Comparison of ENCODE assay signal across 9 cellular contexts in the genomic region with DNA sequence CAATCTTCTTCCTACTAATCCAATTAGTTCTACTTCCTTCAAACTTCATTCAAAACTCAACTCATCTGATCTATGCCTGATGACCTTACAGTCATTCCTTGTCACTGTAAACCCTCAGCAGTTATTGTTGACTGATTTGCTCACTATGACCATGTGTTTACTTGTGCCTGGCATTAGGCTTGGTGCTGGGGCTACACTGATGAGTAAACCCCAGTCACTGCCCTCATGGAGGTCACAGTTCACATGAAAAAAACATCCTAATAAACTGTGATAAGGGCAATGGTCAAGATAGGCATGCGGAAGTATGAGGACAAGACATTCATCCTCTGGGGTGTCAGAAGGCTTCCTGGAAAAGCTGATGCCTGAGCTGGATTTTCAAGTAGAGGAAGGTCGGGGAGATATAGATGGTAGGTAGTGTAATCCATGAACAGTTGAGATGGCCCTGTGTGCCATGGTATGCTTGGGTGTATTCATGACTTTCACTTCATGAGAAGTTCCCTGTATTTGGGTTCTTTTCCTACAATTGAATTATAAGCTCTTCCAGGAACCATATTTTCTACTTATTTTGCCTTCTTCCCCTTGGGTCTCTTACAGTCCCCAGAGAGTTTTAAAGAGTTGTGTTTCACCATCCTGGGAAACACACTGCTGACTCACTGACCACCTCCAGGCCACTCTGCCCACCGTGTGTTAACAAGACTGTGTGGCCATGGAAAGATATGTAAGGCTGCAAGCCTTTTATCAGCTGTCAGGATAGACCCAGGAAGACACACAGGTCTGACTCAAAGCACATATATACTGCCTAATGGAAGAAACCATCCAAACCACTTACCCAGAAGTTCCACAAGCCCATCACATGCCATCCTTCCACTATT. TPM values are rescaled to one million over a fixed set of nuclear protein-coding genes. Genes with fewer than 3 reads are reported as not detected.
DNase-seq lines count a peak whose midpoint lies in the region; ATAC-seq lines count a peak whose summit lies in the region.
"Had no signal": no experiment of that assay in that cellular context is flagged by ENCODE, and none has a peak within 500 bp of the region (broad histone marks: within the 10 kb centered on the region; RNA-seq: fewer than 3 reads in every experiment).

No MANE protein-coding gene starts in this region.

- H3K9me3 ChIP-seq in GM23248 (ENCODE audit: low read depth) (no peaks in the 10 kb centered on the region), SJCRH30 (replicated peaks) (no peaks in the 10 kb centered on the region)
- no peaks in the 10 kb centered on the region for H3K9me3 ChIP-seq in effector memory CD4-positive, alpha-beta T cell (ENCODE audit: control insufficient read depth, low read length)

- peak; percentile 84 for DNase-seq in GM23248
- peak; percentile 38 to 48 for DNase-seq in SJCRH30
- DNase-seq in fibroblast of gingiva (ENCODE audit: low read depth) = peak; percentile 60
- DNase-seq in renal cortical epithelial cell (ENCODE audit: low read depth) = peak; percentile 93
- DNase-seq in effector memory CD4-positive, alpha-beta T cell = no peak
- no peak for DNase-seq in NCI-H510A (lab: John Stamatoyannopoulos, UW)
- no peak for DNase-seq in DMS153 (lab: John Stamatoyannopoulos, UW)

- no peak overlapping the region for H3K9ac ChIP-seq in GM23248

- no peak for ATAC-seq in HG03139 (IDR thresholded peaks at IDR 0.05; ENCODE audit: unreplicated experiment)

- H3K27me3 ChIP-seq in GM23248 (replicated peaks; ENCODE audit: insufficient read depth) (no peaks in the 10 kb centered on the region), SJCRH30 (no peaks in the 10 kb centered on the region)
- H3K27me3 ChIP-seq in effector memory CD4-positive, alpha-beta T cell (replicated peaks; ENCODE audit: control insufficient read depth, insufficient read depth, low read length, poor library complexity, severe bottlenecking) = no peaks in the 10 kb centered on the region

- H3K36me3 ChIP-seq in GM23248 (ENCODE audit: low read depth) (no peaks in the 10 kb centered on the region), SJCRH30 (no peaks in the 10 kb centered on the region)
- no peaks in the 10 kb centered on the region for H3K36me3 ChIP-seq in effector memory CD4-positive, alpha-beta T cell (ENCODE audit: control insufficient read depth, insufficient read depth, low read length)

- H3K79me2 ChIP-seq in GM23248 (ENCODE audit: insufficient read depth) = no peaks in the 10 kb centered on the region

- H3K9me2 ChIP-seq in GM23248 (ENCODE audit: insufficient read depth) = no peaks in the 10 kb centered on the region

- no peaks in the 10 kb centered on the region for H4K20me1 ChIP-seq in GM23248 (ENCODE audit: insufficient read depth)

- 61 to 63% methylated on average over 3 of the region's 3 CpGs for WGBS in GM23248 (ENCODE audit: low coverage in 1 of 2, low lambda C conversion rate in 2 of 2, missing lambda C conversion rate in 2 of 2), 2 experiments

- H3F3A ChIP-seq in GM23248 (ENCODE audit: insufficient read depth) = peaks cover 19% of the 10 kb centered on the region; the same call in 1 of the 2 replicates

- in situ Hi-C loops in GM23248 (cut with MboI) = no loop called here

- H2AFZ ChIP-seq in GM23248 = no peak overlapping the region

- H3K4me1 ChIP-seq in GM23248 (ENCODE audit: insufficient read depth) = peaks cover 20% of the 10 kb centered on the region; the same call in 1 of the 2 replicates
- H3K4me1 ChIP-seq in SJCRH30 = peaks cover 21% of the 10 kb centered on the region
- peaks cover 4% of the 10 kb centered on the region for H3K4me1 ChIP-seq in effector memory CD4-positive, alpha-beta T cell (ENCODE audit: control insufficient read depth, insufficient read depth, low read length, poor library complexity, severe bottlenecking)

- peak overlapping the region; percentile 10; the same call in 1 of the 2 replicates for H3K27ac ChIP-seq in GM23248
- peak overlapping the region; percentile 47 for H3K27ac ChIP-seq in SJCRH30
- no peak overlapping the region for H3K27ac ChIP-seq in effector memory CD4-positive, alpha-beta T cell (ENCODE audit: insufficient read depth, low read length, poor library complexity, severe bottlenecking)
- H3K27ac ChIP-seq: RWPE1 had no signal

- H3K4me3 ChIP-seq in GM23248 (no peak overlapping the region), SJCRH30 (no peak overlapping the region)
- no peak overlapping the region for H3K4me3 ChIP-seq in effector memory CD4-positive, alpha-beta T cell (ENCODE audit: insufficient read depth, low read depth, low read length, poor library complexity, severe bottlenecking)

- no peak overlapping the region for H3K4me2 ChIP-seq in GM23248 (ENCODE audit: unreplicated experiment)

RNA-seq across cellular contexts. Expression of gene DUSP6, which starts 38.7 kb away (rescaled TPM):
- 81.9 and 112 TPM in 2 replicates for total RNA-seq in GM23248 (2014; rRNA removed; shearing (Covaris generic))
- polyA plus RNA-seq in GM23248 (2016; fragmentation: Nextera tagmentation; extraction: Ambion mirVana) = 96.1 and 100 TPM in 2 replicates
- total RNA-seq in SJCRH30 (2014; rRNA removed; shearing (Covaris generic)) = 97.3 and 100 TPM in 2 replicates
- total RNA-seq in renal cortical epithelial cell = 33.6 and 33.9 TPM in 2 replicates

Comparison
In these comparisons a context has a peak if more than half of its experiments do, and no peak if none do; other contexts are left out.
1. DNase-seq: peak in GM23248 (single experiment), SJCRH30 (2 of 2), fibroblast of gingiva (single experiment) and renal cortical epithelial cell (single experiment); none in effector memory CD4-positive, alpha-beta T cell (0 of 3), NCI-H510A (single experiment) and DMS153 (single experiment).